ENCODE assay signal across 10 cellular contexts in the genomic region with DNA sequence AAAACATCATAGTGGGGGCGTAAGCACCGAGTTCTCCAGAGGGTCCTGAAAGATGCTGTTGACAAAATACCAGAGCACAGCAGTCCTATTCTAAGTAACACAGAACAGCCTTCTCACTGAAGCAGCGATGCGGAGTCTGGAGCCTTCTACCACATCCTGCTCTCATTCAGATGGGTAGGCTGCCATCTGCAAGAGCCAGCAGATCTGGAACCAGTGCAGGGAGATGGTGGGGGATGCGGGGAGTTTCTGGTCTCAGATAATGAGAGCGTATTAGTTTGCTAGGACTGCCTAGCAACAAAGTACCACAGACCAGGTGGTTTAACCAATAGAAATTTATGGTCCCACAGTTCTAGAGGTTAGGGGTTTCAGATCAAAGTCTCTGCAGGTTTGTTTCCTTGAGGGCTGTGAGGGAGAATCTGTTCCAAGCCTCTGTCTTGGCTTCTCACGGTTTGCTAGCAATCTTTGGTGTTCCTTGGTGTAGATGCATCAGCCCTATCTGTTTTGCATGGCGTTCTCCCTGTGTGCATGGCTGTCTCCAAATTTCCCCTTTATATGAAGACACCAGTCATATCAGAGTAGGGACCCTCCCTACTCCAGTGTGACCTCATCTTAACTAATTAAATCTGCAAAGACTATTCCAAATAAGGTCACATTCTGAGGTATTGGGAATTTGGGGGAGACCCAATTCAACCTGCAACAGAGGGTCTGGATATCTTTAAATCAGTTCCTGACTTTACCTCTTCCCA. TPM values are rescaled to one million over a fixed set of nuclear protein-coding genes. Genes with fewer than 3 reads are reported as not detected.
DNase-seq lines count a peak whose midpoint lies in the region; ATAC-seq and TF ChIP-seq lines count a peak whose summit lies in the region.
"Had no signal": no experiment of that assay in that cellular context is flagged by ENCODE, and none has a peak within 500 bp of the region (broad histone marks: within the 10 kb centered on the region; RNA-seq: fewer than 3 reads in every experiment).

No MANE protein-coding gene starts in this region.

- no peaks in the 10 kb centered on the region for H3K79me2 ChIP-seq in mesendoderm (ENCODE audit: control insufficient read depth, insufficient read depth, low read length)

- H2BK120ac ChIP-seq in mesendoderm (ENCODE audit: low read depth, low read length) = no peak overlapping the region

- H3K27me3 Mint-ChIP-seq in memory B cell = peaks cover 19% of the 10 kb centered on the region
- H3K27me3 Mint-ChIP-seq in CD14-positive monocyte (ENCODE audit: low read depth in 3 of 3) = peaks cover 49 to 60% (median 58%) of the 10 kb centered on the region in 3 donors

- peak in 1 of 2 donors; percentile 43 for DNase-seq in memory B cell (ENCODE audit: low spot score in 2 of 2)
- DNase-seq in SJCRH30 = no peak
- no peak for DNase-seq in LoVo (ENCODE audit: low spot score)
- no peak for DNase-seq in mesendoderm
- DNase-seq in CD14-positive monocyte (ENCODE audit: low spot score) = no peak
- DNase-seq: NCI-H526 had no signal

- no peak overlapping the region for H3K4me2 ChIP-seq in mesendoderm (ENCODE audit: low read length)

- H3K4me1 Mint-ChIP-seq in memory B cell (peaks cover 20% of the 10 kb centered on the region), CD14-positive monocyte (peaks cover 11% of the 10 kb centered on the region)

- WGBS in mesendoderm (ENCODE audit: extremely low coverage, insufficient coverage, low lambda C conversion rate) = no CpG with 5 or more reads among the region's 8 CpGs

- no peak overlapping the region for H3K9ac ChIP-seq in mesendoderm (ENCODE audit: low read length)

- H3K36me3 Mint-ChIP-seq in memory B cell (no peaks in the 10 kb centered on the region), CD14-positive monocyte (peaks cover 0 to 2% of the 10 kb centered on the region in 2 donors)

- no peak overlapping the region for H2AK5ac ChIP-seq in mesendoderm (ENCODE audit: low read length)

- H3K4ac ChIP-seq in mesendoderm (ENCODE audit: low read depth, low read length) = no peak overlapping the region

- H3K27ac ChIP-seq in SJCRH30 = no peak overlapping the region
- H3K27ac ChIP-seq in mesendoderm (ENCODE audit: low read depth, low read length) = no peak overlapping the region
- H3K27ac ChIP-seq: cardiac muscle cell had no signal

- peak; percentile 90 for ATAC-seq in GM18858 (IDR thresholded peaks at IDR 0.05; ENCODE audit: unreplicated experiment)
- peak; percentile 79 for ATAC-seq in GM21423 (IDR thresholded peaks at IDR 0.05; ENCODE audit: unreplicated experiment)
- peak; percentile 79 for ATAC-seq in HG03097 (IDR thresholded peaks at IDR 0.05; ENCODE audit: low FRiP score, unreplicated experiment)
- ATAC-seq in memory B cell (ENCODE audit: low read depth) = peak; percentile 83

- H3K56ac ChIP-seq in mesendoderm (ENCODE audit: low read length) = no peak overlapping the region

- no peak overlapping the region for H2BK5ac ChIP-seq in mesendoderm (ENCODE audit: low read length)

- H3K27me3 ChIP-seq in SJCRH30 (no peaks in the 10 kb centered on the region), mesendoderm (ENCODE audit: insufficient read depth, low read length, poor library complexity) (no peaks in the 10 kb centered on the region)

- H3K36me3 ChIP-seq in SJCRH30 (no peaks in the 10 kb centered on the region), mesendoderm (ENCODE audit: control insufficient read depth, insufficient read depth, low read length) (no peaks in the 10 kb centered on the region)
- H3K36me3 ChIP-seq: cardiac muscle cell had no signal

- no peak overlapping the region for H3K23ac ChIP-seq in mesendoderm (ENCODE audit: low read length)

- H3K27ac Mint-ChIP-seq in memory B cell (no peak overlapping the region), CD14-positive monocyte (no peak overlapping the region)

- H3K9me3 Mint-ChIP-seq in memory B cell = no peaks in the 10 kb centered on the region
- peaks cover 0 to 8% (median 3%) of the 10 kb centered on the region in 7 donors for H3K9me3 Mint-ChIP-seq in CD14-positive monocyte

- no peak overlapping the region for H4K8ac ChIP-seq in mesendoderm (ENCODE audit: low read depth, low read length)

- H3K9me3 ChIP-seq in SJCRH30 (replicated peaks) = no peaks in the 10 kb centered on the region

- TF ChIP-seq CTCF in CD14-positive monocyte (IDR thresholded peaks at IDR 0.05) = no peak

- no peak overlapping the region for H3K18ac ChIP-seq in mesendoderm (ENCODE audit: low read length)

- H3K79me1 ChIP-seq in mesendoderm (ENCODE audit: low read length) = no peaks in the 10 kb centered on the region

- H3K4me3 Mint-ChIP-seq in memory B cell (no peak overlapping the region), CD14-positive monocyte (peak overlapping the region in 1 of 2 donors; percentile 23)

- H3K4me1 ChIP-seq in SJCRH30 (no peaks in the 10 kb centered on the region), mesendoderm (ENCODE audit: control insufficient read depth, low read depth, low read length) (peaks cover 3% of the 10 kb centered on the region)

- H3K4me3 ChIP-seq in SJCRH30 = no peak overlapping the region
- H3K4me3 ChIP-seq in mesendoderm (ENCODE audit: low read length) = no peak overlapping the region
- H3K4me3 ChIP-seq: cardiac muscle cell had no signal

- no peak overlapping the region for H4K5ac ChIP-seq in mesendoderm (ENCODE audit: low read length)

- no peak overlapping the region for H2BK15ac ChIP-seq in mesendoderm (replicated peaks; ENCODE audit: low read depth)

- intact Hi-C loops in CD14-positive monocyte (cut with micrococcal nuclease) = no loop called here

RNA-seq across cellular contexts. Expression of a gene that starts 52.0 kb away (rescaled TPM):
- 0.23 TPM in 1 of 2 replicates, not detected in the other for total RNA-seq in SJCRH30 (2014; rRNA removed; shearing (Covaris generic))
- 10.4 TPM for polyA plus RNA-seq in mesendoderm (2013, experiment 1 of 2)
- polyA plus RNA-seq in mesendoderm (2013, experiment 2 of 2) = 10.1 TPM
- under 1 TPM in 1 of 2 donors, not detected in 1; 0.16 TPM for polyA plus RNA-seq in CD14-positive monocyte
- total RNA-seq: cardiac muscle cell had no signal
